1 cellular context compared by ENCODE assay signal in the genomic region with DNA sequence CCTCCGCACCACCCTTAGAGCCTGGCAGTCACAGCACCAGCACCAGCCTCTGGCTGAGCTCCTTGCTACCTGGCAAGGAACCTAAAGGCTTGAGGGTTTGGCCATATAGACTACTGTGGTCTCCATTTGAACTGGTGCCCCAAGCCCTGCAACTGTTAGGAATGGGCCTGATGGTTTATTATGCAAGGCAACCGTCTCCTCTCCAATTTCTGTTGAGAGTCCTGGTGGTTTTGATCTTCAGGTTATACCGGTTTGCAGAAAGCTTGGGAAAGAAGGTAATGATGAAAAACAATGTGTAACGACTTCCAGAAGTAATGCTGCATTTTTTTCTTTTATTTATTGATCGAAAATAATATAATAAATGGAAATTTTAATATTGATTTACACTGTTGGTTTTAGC.
A peak's percentile ranks its signal among the peaks of the same experiment; 100 is the strongest.
TF ChIP-seq lines count a peak whose summit lies in the region.

No MANE protein-coding gene starts in this region.

TF ChIP-seq in HepG2, 621 proteins besides CTCF, POLR2A, EP300 and RAD21:
- TF ChIP-seq, protein P1, sequence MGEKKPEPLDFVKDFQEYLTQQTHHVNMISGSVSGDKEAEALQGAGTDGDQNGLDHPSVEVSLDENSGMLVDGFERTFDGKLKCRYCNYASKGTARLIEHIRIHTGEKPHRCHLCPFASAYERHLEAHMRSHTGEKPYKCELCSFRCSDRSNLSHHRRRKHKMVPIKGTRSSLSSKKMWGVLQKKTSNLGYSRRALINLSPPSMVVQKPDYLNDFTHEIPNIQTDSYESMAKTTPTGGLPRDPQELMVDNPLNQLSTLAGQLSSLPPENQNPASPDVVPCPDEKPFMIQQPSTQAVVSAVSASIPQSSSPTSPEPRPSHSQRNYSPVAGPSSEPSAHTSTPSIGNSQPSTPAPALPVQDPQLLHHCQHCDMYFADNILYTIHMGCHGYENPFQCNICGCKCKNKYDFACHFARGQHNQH (CRISPR knock-in tag; IDR thresholded peaks at IDR 0.05), result no peak
- TF ChIP-seq PRPF4 (IDR thresholded peaks at IDR 0.05; ENCODE audit: low read depth, low read length, poor library complexity, severe bottlenecking) (no peak), ZNF552 (CRISPR knock-in tag; IDR thresholded peaks at IDR 0.05; ENCODE audit: borderline replicate concordance) (no peak), RBM22 (optimal IDR thresholded peaks at IDR 0.05; ENCODE audit: low read length) (peak; percentile 90), NRL (CRISPR knock-in tag; IDR thresholded peaks at IDR 0.05; ENCODE audit: borderline replicate concordance) (no peak), ZNF800 (CRISPR knock-in tag; IDR thresholded peaks at IDR 0.05) (no peak)
